Comparison of ENCODE assay signal across 2 cellular contexts in genomic region chr2:66379473-66379872, GRCh38.
TF ChIP-seq lines count a peak whose summit lies in the region.

No MANE protein-coding gene starts in this region.

TF ChIP-seq in HepG2, 621 proteins besides CTCF, POLR2A, EP300 and RAD21:
- TF ChIP-seq MAFK (conservative IDR thresholded peaks at IDR 0.05 in 1 of 2, IDR thresholded peaks at IDR 0.05 in 1 of 2; ENCODE audit: low read length in 2 of 2) (peak; percentile 46 to 71; a peak in 3 of 4 replicates), ZKSCAN1 (IDR thresholded peaks at IDR 0.05; ENCODE audit: low read length) (no peak), MAFF (IDR thresholded peaks at IDR 0.05; ENCODE audit: low read depth, low read length) (peak; percentile 59; the same call in 1 of the 2 replicates)

TF ChIP-seq in IMR-90, 13 proteins besides CTCF, POLR2A, EP300 and RAD21:
- TF ChIP-seq NFE2L2 (IDR thresholded peaks at IDR 0.05; ENCODE audit: low read depth, low read length), result no peak
- no peak for TF ChIP-seq RCOR1 (IDR thresholded peaks at IDR 0.05; ENCODE audit: insufficient replicate concordance, low read length)
- no peak for TF ChIP-seq FOS (IDR thresholded peaks at IDR 0.05; ENCODE audit: low read depth, low read length)
- TF ChIP-seq MAFK (IDR thresholded peaks at IDR 0.05; ENCODE audit: low read depth, low read length), result peak; percentile 53; the same call in 1 of the 2 replicates
